In the genomic region with DNA sequence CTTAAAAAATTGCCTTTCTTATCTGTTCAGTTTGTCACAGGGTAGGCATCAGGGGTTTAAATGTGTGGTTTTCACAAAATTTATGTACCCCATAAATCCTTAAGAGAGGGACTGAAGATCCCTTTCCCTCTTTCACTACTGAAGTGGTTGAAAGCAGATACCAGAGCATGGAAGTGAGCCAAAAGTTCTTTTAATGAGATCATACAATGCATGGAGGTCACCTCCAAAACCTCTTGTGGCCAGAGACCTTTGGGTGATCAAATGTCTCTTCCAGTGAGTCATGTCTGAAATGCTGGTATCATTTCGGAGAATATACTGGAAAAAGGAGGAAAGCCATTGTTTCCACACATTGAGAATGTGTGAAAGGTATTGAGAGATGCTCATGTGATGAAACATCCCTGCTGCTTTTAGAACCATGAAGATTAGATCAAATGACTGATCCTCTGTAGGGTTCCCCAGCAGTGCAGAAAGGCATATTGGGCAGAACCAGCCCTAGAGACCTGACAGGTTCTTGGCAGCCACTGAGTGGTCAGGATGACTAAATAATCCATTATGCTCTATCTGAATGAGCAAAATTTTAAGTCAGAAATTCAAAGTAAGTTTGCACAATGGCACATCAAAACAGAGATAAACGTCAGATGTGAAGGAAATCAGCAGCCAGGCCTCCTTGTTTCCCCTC, we compare ENCODE assay signal across 11 cellular contexts.
DNase-seq lines count a peak whose midpoint lies in the region; ATAC-seq and TF ChIP-seq lines count a peak whose summit lies in the region.
"Had no signal": no experiment of that assay in that cellular context is flagged by ENCODE, and none has a peak within 500 bp of the region (broad histone marks: within the 10 kb centered on the region; RNA-seq: fewer than 3 reads in every experiment).

No MANE protein-coding gene starts in this region.

- H3K9me3 ChIP-seq in breast epithelium = no peaks in the 10 kb centered on the region
- no peaks in the 10 kb centered on the region for H3K9me3 ChIP-seq in effector memory CD4-positive, alpha-beta T cell (ENCODE audit: control insufficient read depth, low read length)
- H3K9me3 ChIP-seq in upper lobe of left lung = no peaks in the 10 kb centered on the region
- H3K9me3 ChIP-seq: heart left ventricle had no signal

- 73 to 83% methylated on average over 2 of the region's 2 CpGs for WGBS in upper lobe of left lung, 2 donors

- no peak for ATAC-seq in effector memory CD8-positive, alpha-beta T cell (replicated peaks)
- no peak for ATAC-seq in upper lobe of left lung (ENCODE audit: low FRiP score in 2 of 2)

- POLR2A ChIA-PET in MCF 10A (lab: Yijun Ruan, JAX) = interaction anchor here (1.0 kb wide), 2 partner anchors 10 to 11 kb away, joined by 3 read pairs; no protein-coding TSS in a partner anchor

- H3K4me3 ChIP-seq in breast epithelium = no peak overlapping the region
- H3K4me3 ChIP-seq in effector memory CD4-positive, alpha-beta T cell (ENCODE audit: insufficient read depth, low read depth, low read length, poor library complexity, severe bottlenecking) = no peak overlapping the region
- H3K4me3 ChIP-seq in upper lobe of left lung = no peak overlapping the region
- H3K4me3 ChIP-seq: heart left ventricle had no signal

- H3K4me3 Mint-ChIP-seq in MCF 10A (ENCODE audit: unreplicated experiment) = no peak overlapping the region
- no peak overlapping the region for H3K4me3 Mint-ChIP-seq in stimulated activated naive CD8-positive, alpha-beta T cell treated with anti-CD3 and anti-CD28 coated beads, Interleukin-15, Interleukin-2, amounts not matched to agents 100 ng/mL and 50 ng/mL, for 24 hours
- no peak overlapping the region for H3K4me3 Mint-ChIP-seq in effector memory CD8-positive, alpha-beta T cell

- no peak for TF ChIP-seq EP300 in upper lobe of left lung (IDR thresholded peaks at IDR 0.05)

- no peak for TF ChIP-seq POLR2A in breast epithelium (IDR thresholded peaks at IDR 0.05)
- TF ChIP-seq POLR2A in upper lobe of left lung (IDR thresholded peaks at IDR 0.05) = no peak

- peaks cover 14% of the 10 kb centered on the region for H3K4me1 Mint-ChIP-seq in MCF 10A (ENCODE audit: insufficient read depth, unreplicated experiment)
- peaks cover 42% of the 10 kb centered on the region for H3K4me1 Mint-ChIP-seq in stimulated activated naive CD8-positive, alpha-beta T cell treated with anti-CD3 and anti-CD28 coated beads, Interleukin-15, Interleukin-2, amounts not matched to agents 100 ng/mL and 50 ng/mL, for 24 hours (ENCODE audit: low read depth)
- no peaks in the 10 kb centered on the region for H3K4me1 Mint-ChIP-seq in effector memory CD8-positive, alpha-beta T cell (ENCODE audit: low read depth in 2 of 2)

- no peak overlapping the region for H3K27ac ChIP-seq in breast epithelium
- no peak overlapping the region for H3K27ac ChIP-seq in effector memory CD4-positive, alpha-beta T cell (ENCODE audit: insufficient read depth, low read length, poor library complexity, severe bottlenecking)
- H3K27ac ChIP-seq in upper lobe of left lung = no peak overlapping the region
- H3K27ac ChIP-seq: HL-60 had no signal

- CTCF ChIA-PET in MCF 10A (lab: Yijun Ruan, JAX) = no interaction called here

- no peaks in the 10 kb centered on the region for H3K4me1 ChIP-seq in breast epithelium
- H3K4me1 ChIP-seq in effector memory CD4-positive, alpha-beta T cell (ENCODE audit: control insufficient read depth, insufficient read depth, low read length, poor library complexity, severe bottlenecking) = no peaks in the 10 kb centered on the region
- no peaks in the 10 kb centered on the region for H3K4me1 ChIP-seq in upper lobe of left lung

- no peak for TF ChIP-seq CTCF in MCF 10A (IDR thresholded peaks at IDR 0.05; ENCODE audit: unreplicated experiment)
- TF ChIP-seq CTCF in breast epithelium (IDR thresholded peaks at IDR 0.05) = no peak
- TF ChIP-seq CTCF in upper lobe of left lung (IDR thresholded peaks at IDR 0.05) = no peak

- no peaks in the 10 kb centered on the region for H3K36me3 Mint-ChIP-seq in MCF 10A (ENCODE audit: insufficient read depth, unreplicated experiment)
- H3K36me3 Mint-ChIP-seq in stimulated activated naive CD8-positive, alpha-beta T cell treated with anti-CD3 and anti-CD28 coated beads, Interleukin-15, Interleukin-2, amounts not matched to agents 100 ng/mL and 50 ng/mL, for 24 hours (ENCODE audit: low read depth) = peaks cover 15% of the 10 kb centered on the region
- peaks cover 13% of the 10 kb centered on the region for H3K36me3 Mint-ChIP-seq in effector memory CD8-positive, alpha-beta T cell (ENCODE audit: insufficient read depth)

- no TSS peak for BruUV-seq in MCF 10A (replicated peaks; lab: Mats Ljungman, UMichigan)

- intact Hi-C loops in MCF 10A (cut with micrococcal nuclease) (loop anchor here (5.0 to 10.0 kb wide), 2 partner anchors 90 to 162 kb away; no protein-coding TSS in a partner anchor), breast epithelium (cut with DNase I; ENCODE audit: low total_unique reads) (no loop called here)

- no peaks in the 10 kb centered on the region for H3K27me3 ChIP-seq in breast epithelium
- no peaks in the 10 kb centered on the region for H3K27me3 ChIP-seq in effector memory CD4-positive, alpha-beta T cell (replicated peaks; ENCODE audit: control insufficient read depth, insufficient read depth, low read length, poor library complexity, severe bottlenecking)
- no peaks in the 10 kb centered on the region for H3K27me3 ChIP-seq in upper lobe of left lung
- H3K27me3 ChIP-seq: heart left ventricle had no signal

- H3K9me3 Mint-ChIP-seq in MCF 10A (ENCODE audit: unreplicated experiment) = no peaks in the 10 kb centered on the region
- H3K9me3 Mint-ChIP-seq in stimulated activated naive CD8-positive, alpha-beta T cell treated with anti-CD3 and anti-CD28 coated beads, Interleukin-15, Interleukin-2, amounts not matched to agents 100 ng/mL and 50 ng/mL, for 24 hours = peaks cover under 1% of the 10 kb centered on the region
- H3K9me3 Mint-ChIP-seq in effector memory CD8-positive, alpha-beta T cell = no peaks in the 10 kb centered on the region

- no peak overlapping the region for H3K27ac Mint-ChIP-seq in MCF 10A (ENCODE audit: low read depth, unreplicated experiment)
- H3K27ac Mint-ChIP-seq in stimulated activated naive CD8-positive, alpha-beta T cell treated with anti-CD3 and anti-CD28 coated beads, Interleukin-15, Interleukin-2, amounts not matched to agents 100 ng/mL and 50 ng/mL, for 24 hours = peak overlapping the region; percentile 56
- no peak overlapping the region for H3K27ac Mint-ChIP-seq in effector memory CD8-positive, alpha-beta T cell

- DNase-seq in MCF 10A (ENCODE audit: unreplicated experiment) (peak; percentile 87), breast epithelium (ENCODE audit: low spot score in 2 of 2) (no peak), NCI-H446 treated with DMSO at 0.1 percent for 48 hours (lab: John Stamatoyannopoulos, UW) (peak; percentile 58), dermis blood vessel endothelial cell (peak; percentile 87), upper lobe of left lung (no peak)
- no peak for DNase-seq in effector memory CD4-positive, alpha-beta T cell
- no peak for DNase-seq in effector memory CD8-positive, alpha-beta T cell
- DNase-seq: activated T-cell treated with anti-CD3 and anti-CD28 coated beads, Interleukin-2, amount 50 U/mL, for 1 hour; heart left ventricle had no signal

- H3K36me3 ChIP-seq in breast epithelium (no peaks in the 10 kb centered on the region), upper lobe of left lung (no peaks in the 10 kb centered on the region)
- peaks cover 10% of the 10 kb centered on the region for H3K36me3 ChIP-seq in effector memory CD4-positive, alpha-beta T cell (ENCODE audit: control insufficient read depth, insufficient read depth, low read length)

- H3K27me3 Mint-ChIP-seq in MCF 10A (ENCODE audit: insufficient read depth, unreplicated experiment) = no peaks in the 10 kb centered on the region
- no peaks in the 10 kb centered on the region for H3K27me3 Mint-ChIP-seq in stimulated activated naive CD8-positive, alpha-beta T cell treated with anti-CD3 and anti-CD28 coated beads, Interleukin-15, Interleukin-2, amounts not matched to agents 100 ng/mL and 50 ng/mL, for 24 hours
- H3K27me3 Mint-ChIP-seq in effector memory CD8-positive, alpha-beta T cell = no peaks in the 10 kb centered on the region

Comparison
In these comparisons a context has a peak if more than half of its experiments do, and no peak if none do; other contexts are left out.
1. DNase-seq: peak in MCF 10A (single experiment), NCI-H446 treated with DMSO at 0.1 percent for 48 hours (single experiment) and dermis blood vessel endothelial cell (single experiment); none in breast epithelium (0 of 2), effector memory CD4-positive, alpha-beta T cell (0 of 3), effector memory CD8-positive, alpha-beta T cell (0 of 3) and upper lobe of left lung (0 of 2).